In genomic region chrX:8988456-8988855, GRCh38 we compare ENCODE assay signal across 9 cellular contexts. TPM values are rescaled to one million over a fixed set of nuclear protein-coding genes. Genes with fewer than 3 reads are reported as not detected.
DNase-seq lines count a peak whose midpoint lies in the region; ATAC-seq and TF ChIP-seq lines count a peak whose summit lies in the region.
"Had no signal": no experiment of that assay in that cellular context is flagged by ENCODE, and none has a peak within 500 bp of the region (broad histone marks: within the 10 kb centered on the region; RNA-seq: fewer than 3 reads in every experiment).

No MANE protein-coding gene starts in this region.

- H3K36me3 ChIP-seq in GM23248 (ENCODE audit: low read depth) (no peaks in the 10 kb centered on the region), heart left ventricle (no peaks in the 10 kb centered on the region), smooth muscle cell (ENCODE audit: low read depth) (no peaks in the 10 kb centered on the region)

- H3K4me3 ChIP-seq in GM23248 (no peak overlapping the region), heart left ventricle (no peak overlapping the region), smooth muscle cell (no peak overlapping the region)

- DNase-seq in GM23248 (peak; percentile 77), heart left ventricle (peak in 1 of 5 donors; percentile 28), NCI-H1092 (lab: John Stamatoyannopoulos, UW) (no peak), NCI-H146 (lab: John Stamatoyannopoulos, UW) (no peak), G401 (ENCODE audit: low spot score) (no peak), smooth muscle cell (lab: John Stamatoyannopoulos, UW; ENCODE audit: unreplicated experiment) (no peak)
- DNase-seq in activated CD4-positive, alpha-beta T cell treated with anti-CD3 and anti-CD28 coated beads, Interleukin-2, amount 50 U/mL, for 1 hour, result peak; percentile 4
- DNase-seq in stimulated activated CD4-positive, alpha-beta T cell treated with anti-CD3 and anti-CD28 coated beads, Interleukin-2, amount 100 ng/mL, for 24 hours, result peak; percentile 19 to 41
- DNase-seq: kidney glomerular epithelial cell had no signal

- H4K20me1 ChIP-seq in GM23248 (ENCODE audit: insufficient read depth), result no peaks in the 10 kb centered on the region
- H4K20me1 ChIP-seq in smooth muscle cell (ENCODE audit: low read depth), result no peaks in the 10 kb centered on the region

- intact Hi-C loops in heart left ventricle (cut with DNase I), result no loop called here

- peak; percentile 51 to 77 (median 62) for ATAC-seq in heart left ventricle

- TF ChIP-seq POLR2A in heart left ventricle (IDR thresholded peaks at IDR 0.05), result no peak

- H3K4me2 ChIP-seq in GM23248 (ENCODE audit: unreplicated experiment) (no peak overlapping the region), smooth muscle cell (no peak overlapping the region)

- H3K9me3 ChIP-seq in GM23248 (ENCODE audit: low read depth), result no peaks in the 10 kb centered on the region
- H3K9me3 ChIP-seq in heart left ventricle, result no peaks in the 10 kb centered on the region
- H3K9me3 ChIP-seq in smooth muscle cell (replicated peaks; ENCODE audit: low read depth), result no peaks in the 10 kb centered on the region

- no peaks in the 10 kb centered on the region for H3K79me2 ChIP-seq in GM23248 (ENCODE audit: insufficient read depth)
- no peaks in the 10 kb centered on the region for H3K79me2 ChIP-seq in smooth muscle cell (ENCODE audit: low read depth)

- no peak overlapping the region for H3K9ac ChIP-seq in GM23248
- no peak overlapping the region for H3K9ac ChIP-seq in smooth muscle cell (ENCODE audit: low read depth)

- H3K27me3 ChIP-seq in GM23248 (replicated peaks; ENCODE audit: insufficient read depth) (no peaks in the 10 kb centered on the region), heart left ventricle (peaks cover 0 to 8% (median 0%) of the 10 kb centered on the region in 9 donors), smooth muscle cell (ENCODE audit: low read depth) (no peaks in the 10 kb centered on the region)

- H2AFZ ChIP-seq in GM23248, result peak overlapping the region; percentile 45; the same call in 1 of the 2 replicates
- no peak overlapping the region for H2AFZ ChIP-seq in smooth muscle cell (ENCODE audit: low read depth)

- no peaks in the 10 kb centered on the region for H3F3A ChIP-seq in GM23248 (ENCODE audit: insufficient read depth)
- no peaks in the 10 kb centered on the region for H3F3A ChIP-seq in smooth muscle cell (ENCODE audit: low read depth)

- in situ Hi-C loops in GM23248 (cut with MboI) (no loop called here), G401 (cut with HindIII; ENCODE audit: low sequenced_read_pairs) (no loop called here)

- H3K27ac ChIP-seq in GM23248 (no peak overlapping the region), heart left ventricle (no peak overlapping the region), smooth muscle cell (ENCODE audit: low read depth) (no peak overlapping the region)

- TF ChIP-seq CTCF in heart left ventricle (IDR thresholded peaks at IDR 0.05), result no peak
- TF ChIP-seq CTCF in smooth muscle cell (IDR thresholded peaks at IDR 0.05; ENCODE audit: borderline replicate concordance, insufficient read depth, poor library complexity, severe bottlenecking), result no peak

- WGBS in GM23248 (ENCODE audit: low coverage in 1 of 2, low lambda C conversion rate in 2 of 2, missing lambda C conversion rate in 2 of 2), 2 experiments, result 0 to 11% methylated on average over 2 of the region's 4 CpGs
- WGBS in heart left ventricle, 4 donors, result 38 to 53% (median 47%) methylated on average over 3 to 4 of the region's 4 CpGs
- 50% methylated on average over 4 of the region's 4 CpGs for whole genome bisulfite sequencing in smooth muscle cell (ENCODE audit: low lambda C conversion rate)

- H3K9me2 ChIP-seq in GM23248 (ENCODE audit: insufficient read depth), result no peaks in the 10 kb centered on the region

- no peaks in the 10 kb centered on the region for H3K4me1 ChIP-seq in GM23248 (ENCODE audit: insufficient read depth)
- H3K4me1 ChIP-seq in heart left ventricle, result no peaks in the 10 kb centered on the region
- H3K4me1 ChIP-seq in smooth muscle cell (ENCODE audit: low read depth), result no peaks in the 10 kb centered on the region

RNA-seq across cellular contexts. Expression of gene FAM9B, which starts 45.5 kb away (rescaled TPM):
- total RNA-seq in GM23248 (2014; rRNA removed; shearing (Covaris generic)), result not detected in 2 replicates
- polyA plus RNA-seq in GM23248 (2016; fragmentation: Nextera tagmentation; extraction: Ambion mirVana) (not detected in 2 replicates), heart left ventricle (not detected), smooth muscle cell (not detected in 2 replicates)
- total RNA-seq in heart left ventricle (not detected), smooth muscle cell (not detected in 2 replicates)
- total RNA-seq in G401 (2014; rRNA removed; shearing (Covaris generic)), result not detected in 2 replicates

Comparison
In these comparisons a context has a peak if more than half of its experiments do, and no peak if none do; other contexts are left out.
1. DNase-seq: peak in GM23248 (single experiment), activated CD4-positive, alpha-beta T cell treated with anti-CD3 and anti-CD28 coated beads, Interleukin-2, amount 50 U/mL, for 1 hour (single experiment) and stimulated activated CD4-positive, alpha-beta T cell treated with anti-CD3 and anti-CD28 coated beads, Interleukin-2, amount 100 ng/mL, for 24 hours (2 of 2); none in NCI-H1092 (single experiment), NCI-H146 (single experiment), G401 (single experiment) and smooth muscle cell (single experiment).